17 cellular contexts compared by ENCODE assay signal in the genomic region with DNA sequence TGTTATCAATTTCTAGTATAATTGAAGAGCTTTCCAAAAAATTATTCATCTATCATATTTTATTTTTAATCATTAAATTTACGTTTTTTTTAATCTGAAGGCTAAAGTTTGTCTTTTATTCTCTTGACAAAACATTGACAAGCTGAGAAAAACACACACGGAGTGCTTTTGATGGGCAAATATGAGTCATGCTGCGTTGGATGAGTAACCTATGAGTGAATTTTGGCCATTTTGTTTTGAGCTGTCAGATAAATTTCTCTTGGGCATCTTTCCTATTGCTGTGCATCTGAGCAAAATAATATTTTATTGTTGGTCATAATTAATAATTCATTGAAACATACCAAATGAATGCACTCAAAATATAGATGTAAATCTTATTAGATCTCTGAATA.
DNase-seq lines count a peak whose midpoint lies in the region; ATAC-seq, FAIRE-seq and TF ChIP-seq lines count a peak whose summit lies in the region.
"Had no signal": no experiment of that assay in that cellular context is flagged by ENCODE, and none has a peak within 500 bp of the region (broad histone marks: within the 10 kb centered on the region; RNA-seq: fewer than 3 reads in every experiment).

No MANE protein-coding gene starts in this region.

- no peaks in the 10 kb centered on the region for H3K27me3 ChIP-seq in GM12878 (replicated peaks in 1 of 2; ENCODE audit: control insufficient read depth in 2 of 2, insufficient read depth in 2 of 2, low read length in 1 of 2)
- H3K27me3 ChIP-seq: transverse colon had no signal

- FAIRE-seq in GM12878 (lab: Jason Lieb, UNC) = no peak
- FAIRE-seq: colon had no signal

- H3K9me3 Mint-ChIP-seq in activated CD8-positive, alpha-beta T cell treated with anti-CD3 and anti-CD28 coated beads for 36 hours = peaks cover 6% of the 10 kb centered on the region

- no peak for TF ChIP-seq POLR2A in GM12878 (IDR thresholded peaks at IDR 0.05; ENCODE audit: low read depth, low read length)

- no peaks in the 10 kb centered on the region for H4K20me1 ChIP-seq in GM12878 (ENCODE audit: control insufficient read depth, insufficient read depth)

- no peak overlapping the region for H3K4me3 ChIP-seq in GM12878
- H3K4me3 ChIP-seq: transverse colon had no signal

- H3K36me3 Mint-ChIP-seq in activated CD8-positive, alpha-beta T cell treated with anti-CD3 and anti-CD28 coated beads for 36 hours (ENCODE audit: low read depth) = no peaks in the 10 kb centered on the region
- H3K36me3 Mint-ChIP-seq: activated naive CD8-positive, alpha-beta T cell treated with anti-CD3 and anti-CD28 coated beads, Interleukin-2, amount 10 ng/mL, durations not matched to agents 7 days and 5 days; CD8-positive, alpha-beta memory T cell had no signal

- TF ChIP-seq EP300 in GM12878 (IDR thresholded peaks at IDR 0.05; ENCODE audit: borderline replicate concordance in 1 of 2, control insufficient read depth in 1 of 2, low read depth in 2 of 2, low read length in 2 of 2) = no peak

- no peak overlapping the region for H3K4me3 Mint-ChIP-seq in activated CD8-positive, alpha-beta T cell treated with anti-CD3 and anti-CD28 coated beads for 36 hours
- H3K4me3 Mint-ChIP-seq: activated naive CD8-positive, alpha-beta T cell treated with anti-CD3 and anti-CD28 coated beads, Interleukin-2, amount 10 ng/mL, durations not matched to agents 7 days and 5 days; CD8-positive, alpha-beta memory T cell had no signal

- H3K27ac ChIP-seq in GM12878 (ENCODE audit: control insufficient read depth, insufficient read depth) = no peak overlapping the region
- H3K27ac ChIP-seq: parathyroid adenoma, transverse colon had no signal

- CTCF ChIA-PET in GM12878 (lab: Yijun Ruan, JAX) = interaction anchor here (0.6 to 2.0 kb wide), 2 partner anchors 15 to 18 kb away, joined by 3 to 5 read pairs; no protein-coding TSS in a partner anchor
- CTCF ChIA-PET in activated CD8-positive, alpha-beta T cell treated with anti-CD3 and anti-CD28 coated beads for 36 hours (lab: Charles Lee) = no interaction called here

- ATAC-seq in GM21529 (IDR thresholded peaks at IDR 0.05; ENCODE audit: unreplicated experiment) = peak; percentile 61
- ATAC-seq in HG03520 (IDR thresholded peaks at IDR 0.05; ENCODE audit: unreplicated experiment) = peak; percentile 52
- peak; percentile 79 for ATAC-seq in GM12878
- no peak for ATAC-seq in activated CD8-positive, alpha-beta T cell treated with anti-CD3 and anti-CD28 coated beads for 36 hours
- ATAC-seq in GM21528 (IDR thresholded peaks at IDR 0.05; ENCODE audit: low FRiP score, unreplicated experiment) = no peak

- H2AFZ ChIP-seq in GM12878 (ENCODE audit: control insufficient read depth, low read depth, low read length) = no peak overlapping the region
- H2AFZ ChIP-seq: parathyroid adenoma had no signal

- no peaks in the 10 kb centered on the region for H3K9me3 ChIP-seq in GM12878 (replicated peaks; ENCODE audit: control insufficient read depth, insufficient read depth, low read length)
- H3K9me3 ChIP-seq: transverse colon had no signal

- TF ChIP-seq CTCF in GM12878 (IDR thresholded peaks at IDR 0.05 in 2 of 3, conservative IDR thresholded peaks at IDR 0.05 in 1 of 3; ENCODE audit: control insufficient read depth in 2 of 3, extremely low read depth in 1 of 3, insufficient read depth in 1 of 3, low read depth in 3 of 3, low read length in 3 of 3) = no peak
- no peak for TF ChIP-seq CTCF in activated CD8-positive, alpha-beta T cell treated with anti-CD3 and anti-CD28 coated beads for 36 hours (IDR thresholded peaks at IDR 0.05)

- no peak overlapping the region for H3K9ac ChIP-seq in GM12878 (ENCODE audit: control insufficient read depth, insufficient read depth, low read length)
- H3K9ac ChIP-seq: parathyroid adenoma had no signal

- H3K4me1 ChIP-seq in GM12878 (ENCODE audit: control insufficient read depth, insufficient read depth, low read length) = no peaks in the 10 kb centered on the region; the same call in 1 of the 2 replicates
- H3K4me1 ChIP-seq: parathyroid adenoma, transverse colon had no signal

- no TSS peak for BruUV-seq in GM12878 (replicated peaks; lab: Mats Ljungman, UMichigan)

- DNase-seq in GM12878 (ENCODE audit: low read depth, low spot score) (no peak), retina (peak; percentile 48), globus pallidus (ENCODE audit: low spot score) (no peak), DMS79 treated with DMSO at 0.1 percent for 48 hours (lab: John Stamatoyannopoulos, UW) (no peak)
- DNase-seq in activated CD8-positive, alpha-beta T cell treated with anti-CD3 and anti-CD28 coated beads for 36 hours = no peak
- DNase-seq: activated B cell treated with CpG ODN at 0.5 μM for 24 hours; activated naive CD8-positive, alpha-beta T cell treated with anti-CD3 and anti-CD28 coated beads, Interleukin-2, amount 10 ng/mL, durations not matched to agents 7 days and 5 days; CD8-positive, alpha-beta memory T cell; GOT3; NCI-H2081 treated with DMSO at 0.1 percent for 48 hours; NK-92 treated with Interleukin-12 subunit alpha and Interleukin-12 subunit beta, amount 100 ng/mL, for 24 hours; transverse colon had no signal

- SMC1A ChIA-PET in GM12878 (lab: Charles Lee; ENCODE audit: uncharacterized antibody, unreplicated experiment) = interaction anchor here (0.5 to 1.0 kb wide), 2 partner anchors 97 to 451 kb away, joined by 3 read pairs; no protein-coding TSS in a partner anchor

- intact Hi-C loops in GM12878 (cut with micrococcal nuclease; ENCODE audit: unreplicated experiment) = no loop called here
- intact Hi-C loops in activated CD8-positive, alpha-beta T cell treated with anti-CD3 and anti-CD28 coated beads for 36 hours (cut with micrococcal nuclease) = no loop called here

- no peaks in the 10 kb centered on the region for H3K79me2 ChIP-seq in GM12878 (ENCODE audit: control insufficient read depth, insufficient read depth, low read length)
- H3K79me2 ChIP-seq: parathyroid adenoma had no signal

- no peaks in the 10 kb centered on the region for H3K4me1 Mint-ChIP-seq in activated CD8-positive, alpha-beta T cell treated with anti-CD3 and anti-CD28 coated beads for 36 hours (ENCODE audit: low read depth)
- H3K4me1 Mint-ChIP-seq: activated naive CD8-positive, alpha-beta T cell treated with anti-CD3 and anti-CD28 coated beads, Interleukin-2, amount 10 ng/mL, durations not matched to agents 7 days and 5 days; CD8-positive, alpha-beta memory T cell had no signal

- RAD21 ChIA-PET in GM12878 (lab: Charles Lee; ENCODE audit: unreplicated experiment) = no interaction called here

- H3K27ac Mint-ChIP-seq in activated CD8-positive, alpha-beta T cell treated with anti-CD3 and anti-CD28 coated beads for 36 hours = no peak overlapping the region
- H3K27ac Mint-ChIP-seq: activated B cell treated with CpG ODN at 0.5 μM for 24 hours; activated naive CD8-positive, alpha-beta T cell treated with anti-CD3 and anti-CD28 coated beads, Interleukin-2, amount 10 ng/mL, durations not matched to agents 7 days and 5 days had no signal

- 0% methylated on average over 3 of the region's 3 CpGs for WGBS in GM12878 (ENCODE audit: insufficient coverage, insufficient replicate concordance, low lambda C conversion rate, missing lambda C conversion rate)

- TF ChIP-seq RAD21 in GM12878 (IDR thresholded peaks at IDR 0.05; ENCODE audit: insufficient read depth, low read depth, low read length) = no peak

- no peak overlapping the region for H3K4me2 ChIP-seq in GM12878 (ENCODE audit: control insufficient read depth, insufficient read depth)

- in situ Hi-C loops in GM12878 (cut with MboI) = no loop called here

- POLR2A ChIA-PET in GM12878 (lab: Charles Lee) = no interaction called here
- POLR2A ChIA-PET in activated CD8-positive, alpha-beta T cell treated with anti-CD3 and anti-CD28 coated beads for 36 hours (lab: Charles Lee) = no interaction called here

- no peaks in the 10 kb centered on the region for H3K27me3 Mint-ChIP-seq in activated CD8-positive, alpha-beta T cell treated with anti-CD3 and anti-CD28 coated beads for 36 hours
- H3K27me3 Mint-ChIP-seq: activated B cell treated with CpG ODN at 0.5 μM for 24 hours; activated naive CD8-positive, alpha-beta T cell treated with anti-CD3 and anti-CD28 coated beads, Interleukin-2, amount 10 ng/mL, durations not matched to agents 7 days and 5 days; CD8-positive, alpha-beta memory T cell had no signal

- no peaks in the 10 kb centered on the region for H3K36me3 ChIP-seq in GM12878 (ENCODE audit: control insufficient read depth in 2 of 2, insufficient read depth in 2 of 2, low read length in 1 of 2)
- H3K36me3 ChIP-seq: transverse colon had no signal

TF ChIP-seq in GM12878, 131 proteins besides CTCF, POLR2A, EP300 and RAD21:
- peak; percentile 42; the same call in 1 of the 2 replicates for TF ChIP-seq JUNB (IDR thresholded peaks at IDR 0.05)
- TF ChIP-seq, protein P1, sequence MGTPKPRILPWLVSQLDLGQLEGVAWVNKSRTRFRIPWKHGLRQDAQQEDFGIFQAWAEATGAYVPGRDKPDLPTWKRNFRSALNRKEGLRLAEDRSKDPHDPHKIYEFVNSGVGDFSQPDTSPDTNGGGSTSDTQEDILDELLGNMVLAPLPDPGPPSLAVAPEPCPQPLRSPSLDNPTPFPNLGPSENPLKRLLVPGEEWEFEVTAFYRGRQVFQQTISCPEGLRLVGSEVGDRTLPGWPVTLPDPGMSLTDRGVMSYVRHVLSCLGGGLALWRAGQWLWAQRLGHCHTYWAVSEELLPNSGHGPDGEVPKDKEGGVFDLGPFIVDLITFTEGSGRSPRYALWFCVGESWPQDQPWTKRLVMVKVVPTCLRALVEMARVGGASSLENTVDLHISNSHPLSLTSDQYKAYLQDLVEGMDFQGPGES (IDR thresholded peaks at IDR 0.05) = no peak

Comparison
In these comparisons a context has a peak if more than half of its experiments do, and no peak if none do; other contexts are left out.
1. ATAC-seq: peak in GM21529 (single experiment), HG03520 (single experiment) and GM12878 (single experiment); none in activated CD8-positive, alpha-beta T cell treated with anti-CD3 and anti-CD28 coated beads for 36 hours (single experiment) and GM21528 (single experiment).